24 cellular contexts compared by ENCODE assay signal in the genomic region with DNA sequence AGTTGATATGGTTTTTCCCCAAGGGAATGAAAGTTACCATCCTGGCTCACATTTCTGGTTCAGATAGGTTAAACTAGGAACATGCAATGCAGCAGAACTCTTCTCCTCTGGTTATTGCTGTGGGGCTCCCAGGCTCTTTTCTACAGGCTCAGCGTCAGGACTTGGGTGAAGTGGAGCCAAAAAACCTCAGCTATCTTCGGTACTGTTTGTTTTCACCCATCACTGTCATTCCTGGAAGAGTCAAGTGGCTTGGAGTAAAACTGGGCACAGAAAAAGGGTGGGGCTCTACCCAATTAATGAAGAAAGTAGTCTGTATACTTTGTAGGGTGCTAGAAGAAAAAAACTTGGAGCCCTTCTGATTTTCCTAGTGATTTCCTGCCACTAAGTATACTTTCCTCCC. TPM values are rescaled to one million over a fixed set of nuclear protein-coding genes. Genes with fewer than 3 reads are reported as not detected.
DNase-seq lines count a peak whose midpoint lies in the region; ATAC-seq and TF ChIP-seq lines count a peak whose summit lies in the region.
"Had no signal": no experiment of that assay in that cellular context is flagged by ENCODE, and none has a peak within 500 bp of the region (broad histone marks: within the 10 kb centered on the region; RNA-seq: fewer than 3 reads in every experiment).

No MANE protein-coding gene starts in this region.

- H3K36me3 ChIP-seq in right atrium auricular region (peaks cover 5% of the 10 kb centered on the region), SK-N-SH (replicated peaks in 1 of 2; ENCODE audit: control insufficient read depth in 1 of 2, insufficient read depth in 2 of 2, low read length in 1 of 2) (no peaks in the 10 kb centered on the region)
- H3K36me3 ChIP-seq: BE2C had no signal

- no peaks in the 10 kb centered on the region for H3K9me2 ChIP-seq in SK-N-SH

- POLR2A ChIA-PET in SK-N-SH (lab: Yijun Ruan, JAX), result no interaction called here

- peak overlapping the region; percentile 48 to 77 for H3K27ac ChIP-seq in right atrium auricular region
- no peak overlapping the region for H3K27ac ChIP-seq in SK-N-SH (ENCODE audit: low read depth in 2 of 2, low read length in 1 of 2)
- H3K27ac ChIP-seq: A549; BLaER1 treated with 17β-estradiol and CSF1 and Interleukin-3, amounts not matched to agents 10 nM and 100 nM had no signal

- H3K4me3 Mint-ChIP-seq in mesothelial cell of epicardium, result no peak overlapping the region
- H3K4me3 Mint-ChIP-seq: CD14-positive monocyte; CD4-positive, alpha-beta T cell; CD8-positive, alpha-beta memory T cell; GM23338; H9 had no signal

- H3K27me3 ChIP-seq in right atrium auricular region (no peaks in the 10 kb centered on the region), SK-N-SH (ENCODE audit: insufficient read depth) (no peaks in the 10 kb centered on the region)
- H3K27me3 ChIP-seq: BE2C; BLaER1 treated with 17β-estradiol and CSF1 and Interleukin-3, amounts not matched to agents 10 nM and 100 nM had no signal

- ATAC-seq in Right ventricle myocardium inferior, result peak; percentile 64
- peak; percentile 21 to 73 for ATAC-seq in left cardiac atrium
- no peak for ATAC-seq in HG02678 (IDR thresholded peaks at IDR 0.05; ENCODE audit: unreplicated experiment)
- ATAC-seq: A549, GM12878, GM23338, HCT116 had no signal

- H3K9me3 ChIP-seq in right atrium auricular region (no peaks in the 10 kb centered on the region), SK-N-SH (no peaks in the 10 kb centered on the region)
- H3K9me3 ChIP-seq: A549; BE2C; BLaER1 treated with 17β-estradiol and CSF1 and Interleukin-3, amounts not matched to agents 10 nM and 100 nM had no signal

- H3K4me3 ChIP-seq in right atrium auricular region (no peak overlapping the region), SK-N-SH (ENCODE audit: low read depth in 2 of 2, low read length in 1 of 2) (no peak overlapping the region)
- H3K4me3 ChIP-seq: A549; BLaER1 treated with 17β-estradiol and CSF1 and Interleukin-3, amounts not matched to agents 10 nM and 100 nM; GM12878; GM23338 had no signal

- no peak for TF ChIP-seq RAD21 in SK-N-SH (IDR thresholded peaks at IDR 0.05; ENCODE audit: low read length)

- DNase-seq in Right ventricle myocardium inferior (ENCODE audit: missing footprints) (no peak), cardiac septum (ENCODE audit: low spot score) (no peak), left cardiac atrium (no peak), right atrium auricular region (ENCODE audit: low spot score) (no peak), mesothelial cell of epicardium (ENCODE audit: low spot score in 2 of 2, unreplicated experiment in 2 of 2) (no peak), SK-N-SH (no peak)
- DNase-seq: 8988T; ACHN; AML-193; BE2C; CD4-positive, alpha-beta T cell; CD8-positive, alpha-beta memory T cell; DMS 273 treated with DMSO at 0.1 percent for 48 hours; DMS79; EL; GDM1; H9 had no signal

- TF ChIP-seq EP300 in SK-N-SH (IDR thresholded peaks at IDR 0.05; ENCODE audit: borderline replicate concordance in 1 of 2, low read depth in 1 of 2, low read length in 1 of 2), result no peak

- peaks cover 46% of the 10 kb centered on the region for H3K4me1 Mint-ChIP-seq in mesothelial cell of epicardium
- H3K4me1 Mint-ChIP-seq: CD8-positive, alpha-beta memory T cell had no signal

- H3K27ac Mint-ChIP-seq in mesothelial cell of epicardium, result no peak overlapping the region
- H3K27ac Mint-ChIP-seq: CD14-positive monocyte; CD4-positive, alpha-beta T cell; CD8-positive, alpha-beta memory T cell; GM23338; H9 had no signal

- TF ChIP-seq CTCF in right atrium auricular region (IDR thresholded peaks at IDR 0.05) (no peak), mesothelial cell of epicardium (IDR thresholded peaks at IDR 0.05; ENCODE audit: unreplicated experiment) (no peak), SK-N-SH (IDR thresholded peaks at IDR 0.05) (no peak)

- no peaks in the 10 kb centered on the region for H4K20me1 ChIP-seq in SK-N-SH (ENCODE audit: insufficient read depth)
- H4K20me1 ChIP-seq: BLaER1 treated with 17β-estradiol and CSF1 and Interleukin-3, amounts not matched to agents 10 nM and 100 nM had no signal

- intact Hi-C loops in Right ventricle myocardium inferior (cut with DNase I), result loop anchor here (5.0 kb wide), 1 partner anchor 184 kb away; no protein-coding TSS in a partner anchor
- intact Hi-C loops in cardiac septum (cut with DNase I), result no loop called here
- intact Hi-C loops in left cardiac atrium (cut with DNase I), result no loop called here

- WGBS in SK-N-SH (ENCODE audit: low lambda C conversion rate), result 89% methylated on average over 2 of the region's 2 CpGs

- H3K9ac ChIP-seq in SK-N-SH, result no peak overlapping the region
- H3K9ac ChIP-seq: BLaER1 treated with 17β-estradiol and CSF1 and Interleukin-3, amounts not matched to agents 10 nM and 100 nM had no signal

- peaks cover 37% of the 10 kb centered on the region for H3K36me3 Mint-ChIP-seq in mesothelial cell of epicardium
- H3K36me3 Mint-ChIP-seq: CD8-positive, alpha-beta memory T cell had no signal

- no peak overlapping the region for H3K4me2 ChIP-seq in SK-N-SH
- H3K4me2 ChIP-seq: A549; BLaER1 treated with 17β-estradiol and CSF1 and Interleukin-3, amounts not matched to agents 10 nM and 100 nM; GM23338 had no signal

- peaks cover 0 to 44% of the 10 kb centered on the region in 2 donors for H3K4me1 ChIP-seq in right atrium auricular region
- H3K4me1 ChIP-seq in SK-N-SH (ENCODE audit: control insufficient read depth in 1 of 2, insufficient read depth in 2 of 2, low read depth in 1 of 2, low read length in 1 of 2), result peaks cover 0 to 10% of the 10 kb centered on the region in 2 experiments; a peak in 2 of 4 replicates
- H3K4me1 ChIP-seq: BE2C had no signal

- H3K9me3 Mint-ChIP-seq in mesothelial cell of epicardium, result no peaks in the 10 kb centered on the region
- H3K9me3 Mint-ChIP-seq: CD4-positive, alpha-beta T cell; CD8-positive, alpha-beta memory T cell; GM23338; H9 had no signal

- no peak overlapping the region for H2AFZ ChIP-seq in SK-N-SH (ENCODE audit: low read depth)
- H2AFZ ChIP-seq: GM23338 had no signal

- H3K27me3 Mint-ChIP-seq in mesothelial cell of epicardium (ENCODE audit: low read depth), result no peaks in the 10 kb centered on the region
- H3K27me3 Mint-ChIP-seq: CD4-positive, alpha-beta T cell; CD8-positive, alpha-beta memory T cell had no signal

- H3F3A ChIP-seq in SK-N-SH (replicated peaks; ENCODE audit: insufficient read depth), result peaks cover 6% of the 10 kb centered on the region

- no peaks in the 10 kb centered on the region for H3K79me2 ChIP-seq in SK-N-SH (ENCODE audit: insufficient read depth)

- CTCF ChIA-PET in SK-N-SH (lab: Yijun Ruan, JAX), result no interaction called here

TF ChIP-seq in SK-N-SH, 30 proteins besides CTCF, POLR2A, EP300 and RAD21 (continues in another document):
- TF ChIP-seq RXRA (IDR thresholded peaks at IDR 0.05; ENCODE audit: borderline replicate concordance, low read depth), result no peak
- no peak for TF ChIP-seq FOXM1 (IDR thresholded peaks at IDR 0.05; ENCODE audit: low read depth)
- TF ChIP-seq FOSL2 (IDR thresholded peaks at IDR 0.05; ENCODE audit: borderline replicate concordance, low read depth), result no peak
- TF ChIP-seq, protein P1, sequence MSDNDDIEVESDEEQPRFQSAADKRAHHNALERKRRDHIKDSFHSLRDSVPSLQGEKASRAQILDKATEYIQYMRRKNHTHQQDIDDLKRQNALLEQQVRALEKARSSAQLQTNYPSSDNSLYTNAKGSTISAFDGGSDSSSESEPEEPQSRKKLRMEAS (IDR thresholded peaks at IDR 0.05; ENCODE audit: low read depth), result no peak
- TF ChIP-seq TEAD4 (IDR thresholded peaks at IDR 0.05; ENCODE audit: borderline replicate concordance, insufficient read depth), result no peak
- TF ChIP-seq NRF1 (IDR thresholded peaks at IDR 0.05; ENCODE audit: low read depth, low read length), result no peak
- TF ChIP-seq RCOR1 (IDR thresholded peaks at IDR 0.05; ENCODE audit: low read length), result no peak
- no peak for TF ChIP-seq FOXJ3 (CRISPR knock-in tag; IDR thresholded peaks at IDR 0.05)
- TF ChIP-seq, protein P2, sequence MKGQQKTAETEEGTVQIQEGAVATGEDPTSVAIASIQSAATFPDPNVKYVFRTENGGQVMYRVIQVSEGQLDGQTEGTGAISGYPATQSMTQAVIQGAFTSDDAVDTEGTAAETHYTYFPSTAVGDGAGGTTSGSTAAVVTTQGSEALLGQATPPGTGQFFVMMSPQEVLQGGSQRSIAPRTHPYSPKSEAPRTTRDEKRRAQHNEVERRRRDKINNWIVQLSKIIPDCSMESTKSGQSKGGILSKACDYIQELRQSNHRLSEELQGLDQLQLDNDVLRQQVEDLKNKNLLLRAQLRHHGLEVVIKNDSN (IDR thresholded peaks at IDR 0.05; ENCODE audit: borderline replicate concordance, low read depth), result no peak
- TF ChIP-seq NFIC (IDR thresholded peaks at IDR 0.05; ENCODE audit: borderline replicate concordance), result no peak
- no peak for TF ChIP-seq ELF1 (IDR thresholded peaks at IDR 0.05)
- no peak for TF ChIP-seq CHD2 (IDR thresholded peaks at IDR 0.05; ENCODE audit: low read length, partially characterized antibody)
- no peak for TF ChIP-seq TCF12 (IDR thresholded peaks at IDR 0.05)

RNA-seq across cellular contexts. Expression of a gene that starts 9.4 kb away (rescaled TPM):
- total RNA-seq in Right ventricle myocardium inferior, result 1.5 TPM
- 5.7 TPM for total RNA-seq in cardiac septum
- 1 to 10 TPM; 4.0 to 4.7 TPM for total RNA-seq in left cardiac atrium
- 10 to 100 TPM in 1 of 2 donors, 1 to 10 TPM in 1; 4.8 to 18.6 TPM for total RNA-seq in right atrium auricular region
- 146 to 165 TPM (median 151 TPM) in 3 replicates for total RNA-seq in mesothelial cell of epicardium
- polyA plus RNA-seq in SK-N-SH (2012; rRNA removed), result 3.4 and 4.3 TPM in 2 replicates
- polyA plus RNA-seq in SK-N-SH (2012; cell fraction: cytosol; rRNA removed), result 2.4 and 2.9 TPM in 2 replicates
- polyA plus RNA-seq in SK-N-SH (2012; cell fraction: nucleus; rRNA removed), result 6.6 and 7.5 TPM in 2 replicates

Comparison
In these comparisons a context has a peak if more than half of its experiments do, and no peak if none do; other contexts are left out.
1. H3K27ac ChIP-seq: peak in right atrium auricular region (2 of 2); none in SK-N-SH (0 of 2).